Comparison of ENCODE assay signal across 21 cellular contexts in the genomic region with DNA sequence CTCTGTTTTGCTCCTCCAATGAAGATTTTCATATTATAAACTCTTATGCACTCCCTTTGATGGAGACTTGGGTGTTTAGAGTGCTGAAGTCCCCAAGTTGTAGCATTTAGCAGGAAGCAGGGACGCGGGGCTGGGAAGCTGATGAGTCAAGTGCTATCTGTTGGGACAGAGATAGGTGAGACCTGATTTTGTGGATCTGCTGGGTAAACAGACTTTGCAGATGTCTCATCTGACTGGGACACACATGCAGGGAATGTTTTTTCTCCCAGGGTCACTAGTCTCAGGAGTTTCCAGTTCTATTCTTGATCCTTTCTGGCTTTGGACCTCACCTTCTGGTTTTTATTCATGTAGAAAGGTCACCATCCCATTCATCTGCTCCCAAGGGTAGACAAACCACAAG.
"Had no signal": no experiment of that assay in that cellular context is flagged by ENCODE, and none has a peak within 500 bp of the region (broad histone marks: within the 10 kb centered on the region; RNA-seq: fewer than 3 reads in every experiment).

No MANE protein-coding gene starts in this region.

- ATAC-seq: activated CD4-positive, alpha-beta T cell treated with anti-CD3 and anti-CD28 coated beads for 36 hours; activated naive CD4-positive, alpha-beta T cell treated with anti-CD3 and anti-CD28 coated beads, Interleukin-2, amount 50 U/mL, for 72 hours; body of pancreas; left colon; lower lobe of right lung had no signal

- H3K27ac ChIP-seq: body of pancreas, esophagus muscularis mucosa, lower lobe of right lung, thyroid gland, uterus had no signal

- FAIRE-seq: colon, endometrium, TTC549 had no signal

- H3K4me1 ChIP-seq: body of pancreas, esophagus muscularis mucosa, lower lobe of right lung, uterus had no signal

- H3K4me3 ChIP-seq: body of pancreas, esophagus muscularis mucosa, lower lobe of right lung, thyroid gland, uterus had no signal

- H3K36me3 ChIP-seq: esophagus muscularis mucosa, thyroid gland, uterus had no signal

- H3K27me3 ChIP-seq: body of pancreas, thyroid gland, uterus had no signal

- DNase-seq: activated CD4-positive, alpha-beta memory T cell treated with anti-CD3 and anti-CD28 coated beads for 36 hours; activated CD4-positive, alpha-beta T cell treated with anti-CD3 and anti-CD28 coated beads for 36 hours; activated gamma-delta T cell treated with Interleukin-2 at 50 U/mL for 16 hours; activated T-cell treated with anti-CD3 and anti-CD28 coated beads for 4 hours; amniotic stem cell; body of pancreas; central memory CD4-positive, alpha-beta T cell; left colon; lower lobe of right lung; midbrain; stimulated activated CD4-positive, alpha-beta T cell treated with anti-CD3 and anti-CD28 coated beads, Interleukin-12 subunit alpha, Interleukin-12 subunit beta, amount 100 ng/mL, for 4 hours; stimulated activated CD4-positive, alpha-beta T cell treated with anti-CD3 and anti-CD28 coated beads, Interleukin-1b, Interleukin-23, amount 100 ng/mL, for 48 hours; stimulated activated CD8-positive, alpha-beta memory T cell treated with anti-CD3 and anti-CD28 coated beads, Interleukin-4, amount 100 ng/mL, for 48 hours; stimulated activated naive CD4-positive, alpha-beta T cell; thyroid gland; uterus had no signal

- H3K9me3 ChIP-seq: body of pancreas, esophagus muscularis mucosa, lower lobe of right lung, thyroid gland, uterus had no signal
